3 cellular contexts compared by ENCODE assay signal in genomic region chr12:96396209-96396608, GRCh38.
TF ChIP-seq lines count a peak whose summit lies in the region.

No MANE protein-coding gene starts in this region.

TF ChIP-seq in SK-N-SH, 30 proteins besides CTCF, POLR2A, EP300 and RAD21 (continued from another document and continues in another):
- no peak for TF ChIP-seq ZBTB33 (IDR thresholded peaks at IDR 0.05; ENCODE audit: borderline replicate concordance, low read depth)
- no peak for TF ChIP-seq EZH2phosphoT487 (IDR thresholded peaks at IDR 0.05; ENCODE audit: borderline replicate concordance, low read depth)
- no peak for TF ChIP-seq GATA2 (CRISPR knock-in tag; IDR thresholded peaks at IDR 0.05)
- no peak for TF ChIP-seq SIN3A (IDR thresholded peaks at IDR 0.05; ENCODE audit: borderline replicate concordance, low read depth, low read length)
- TF ChIP-seq FOXJ3 (CRISPR knock-in tag; IDR thresholded peaks at IDR 0.05), result no peak
- TF ChIP-seq USF1 (IDR thresholded peaks at IDR 0.05; ENCODE audit: borderline replicate concordance, low read depth), result no peak
- no peak for TF ChIP-seq CHD2 (IDR thresholded peaks at IDR 0.05; ENCODE audit: low read length, partially characterized antibody)
- TF ChIP-seq JUND (IDR thresholded peaks at IDR 0.05), result no peak
- TF ChIP-seq REST (IDR thresholded peaks at IDR 0.05; ENCODE audit: low read depth, low read length), result no peak
- no peak for TF ChIP-seq TAF1 (IDR thresholded peaks at IDR 0.05; ENCODE audit: borderline replicate concordance, low read depth, low read length)

TF ChIP-seq in SK-N-SH treated with all-trans-retinoic acid at 6 μM for 48 hours, 23 proteins besides CTCF, POLR2A, EP300 and RAD21 (continued from another document):
- TF ChIP-seq TOX (CRISPR knock-in tag; IDR thresholded peaks at IDR 0.05; ENCODE audit: borderline replicate concordance) (no peak), ESRRG (CRISPR knock-in tag; IDR thresholded peaks at IDR 0.05) (no peak), CSDC2 (CRISPR knock-in tag; IDR thresholded peaks at IDR 0.05) (no peak), ZNF8 (CRISPR knock-in tag; IDR thresholded peaks at IDR 0.05) (no peak), TSHZ2 (CRISPR knock-in tag; IDR thresholded peaks at IDR 0.05) (no peak), BACH2 (CRISPR knock-in tag; IDR thresholded peaks at IDR 0.05; ENCODE audit: borderline replicate concordance) (no peak), ZNF565 (CRISPR knock-in tag; conservative IDR thresholded peaks at IDR 0.05; ENCODE audit: low read depth) (no peak), ZFP3 (CRISPR knock-in tag; IDR thresholded peaks at IDR 0.05) (no peak), POU6F1 (CRISPR knock-in tag; IDR thresholded peaks at IDR 0.05; ENCODE audit: borderline replicate concordance, low read depth) (no peak), TCF4 (CRISPR knock-in tag; IDR thresholded peaks at IDR 0.05; ENCODE audit: borderline replicate concordance) (no peak), PPARA (CRISPR knock-in tag; IDR thresholded peaks at IDR 0.05; ENCODE audit: borderline replicate concordance) (no peak), ZFP30 (CRISPR knock-in tag; IDR thresholded peaks at IDR 0.05) (no peak), PATZ1 (CRISPR knock-in tag; IDR thresholded peaks at IDR 0.05; ENCODE audit: borderline replicate concordance) (no peak)

TF ChIP-seq in K562, 482 proteins besides CTCF, POLR2A, EP300 and RAD21:
- no peak for TF ChIP-seq FOXO4 (CRISPR knock-in tag; IDR thresholded peaks at IDR 0.05)
- TF ChIP-seq ZNF436 (CRISPR knock-in tag; IDR thresholded peaks at IDR 0.05), result no peak
- TF ChIP-seq ESRRA (IDR thresholded peaks at IDR 0.05; ENCODE audit: borderline replicate concordance, low read depth), result no peak
- TF ChIP-seq CEBPB (tag; IDR thresholded peaks at IDR 0.05), result no peak
- TF ChIP-seq MAZ (CRISPR knock-in tag; conservative IDR thresholded peaks at IDR 0.05 in 1 of 2, IDR thresholded peaks at IDR 0.05 in 1 of 2), result no peak
- TF ChIP-seq JUNB (CRISPR knock-in tag; conservative IDR thresholded peaks at IDR 0.05), result no peak
- no peak for TF ChIP-seq C11orf30 (IDR thresholded peaks at IDR 0.05; ENCODE audit: low read depth)
- no peak for TF ChIP-seq ESRRB (CRISPR knock-in tag; IDR thresholded peaks at IDR 0.05; ENCODE audit: borderline replicate concordance)
- no peak for TF ChIP-seq SMAD2 (IDR thresholded peaks at IDR 0.05; ENCODE audit: low read depth, low read length)
- no peak for TF ChIP-seq FOXP4 (CRISPR knock-in tag; IDR thresholded peaks at IDR 0.05; ENCODE audit: borderline replicate concordance)
- no peak for TF ChIP-seq POU5F1 (IDR thresholded peaks at IDR 0.05; ENCODE audit: borderline replicate concordance, low read depth, low read length, partially characterized antibody)
- TF ChIP-seq BRF2 (IDR thresholded peaks at IDR 0.05; ENCODE audit: borderline replicate concordance, insufficient read depth, insufficient read length), result no peak
- no peak for TF ChIP-seq FOXK2 (conservative IDR thresholded peaks at IDR 0.05 in 1 of 2, IDR thresholded peaks at IDR 0.05 in 1 of 2; ENCODE audit: low read depth in 2 of 2)
- TF ChIP-seq FOXA3 (CRISPR knock-in tag; conservative IDR thresholded peaks at IDR 0.05 in 1 of 2, IDR thresholded peaks at IDR 0.05 in 1 of 2), result no peak
- TF ChIP-seq ZBTB7A (IDR thresholded peaks at IDR 0.05; ENCODE audit: borderline replicate concordance, control insufficient read depth, low read depth, low read length), result no peak
TF ChIP-seq in K562: peak in this region for 0.
